Comparison of ENCODE assay signal across 10 cellular contexts in genomic region chr5:81755320-81755719, GRCh38. TPM values are rescaled to one million over a fixed set of nuclear protein-coding genes. Genes with fewer than 3 reads are reported as not detected.
DNase-seq lines count a peak whose midpoint lies in the region; ATAC-seq and TF ChIP-seq lines count a peak whose summit lies in the region.
"Had no signal": no experiment of that assay in that cellular context is flagged by ENCODE, and none has a peak within 500 bp of the region (broad histone marks: within the 10 kb centered on the region; RNA-seq: fewer than 3 reads in every experiment).

No MANE protein-coding gene starts in this region.

- no peak overlapping the region for H3K4me3 ChIP-seq in SJCRH30
- H3K4me3 ChIP-seq in retinal pigment epithelial cell (ENCODE audit: low read length) = no peak overlapping the region
- H3K4me3 ChIP-seq: GM12878 had no signal

- DNase-seq in GM03348 (ENCODE audit: low spot score) = peak; percentile 84
- DNase-seq in SJCRH30 = peak; percentile 53 to 58
- DNase-seq in foreskin keratinocyte = peak; percentile 81 to 91
- peak; percentile 69 for DNase-seq in retinal pigment epithelial cell (ENCODE audit: low read depth)
- DNase-seq in GM20000 (ENCODE audit: low spot score) = no peak
- DNase-seq in NCI-H2171 treated with DMSO at 0.1 percent for 48 hours (lab: John Stamatoyannopoulos, UW) = no peak
- DNase-seq: T-helper 9 cell had no signal

- H3K4me1 ChIP-seq in SJCRH30 (peaks cover 11% of the 10 kb centered on the region), foreskin keratinocyte (peaks cover 19% of the 10 kb centered on the region)

- ATAC-seq in foreskin keratinocyte (peak; percentile 56), GM19467 (IDR thresholded peaks at IDR 0.05; ENCODE audit: unreplicated experiment) (no peak), GM21576 (IDR thresholded peaks at IDR 0.05; ENCODE audit: unreplicated experiment) (no peak)
- ATAC-seq: GM12878 had no signal

- H3K36me3 ChIP-seq in SJCRH30 = no peaks in the 10 kb centered on the region

- TF ChIP-seq CTCF in foreskin keratinocyte (conservative IDR thresholded peaks at IDR 0.05) (no peak), retinal pigment epithelial cell (conservative IDR thresholded peaks at IDR 0.05; ENCODE audit: low read depth, low read length) (no peak), GM20000 (IDR thresholded peaks at IDR 0.05; ENCODE audit: extremely low read depth, missing control alignments) (no peak)

- no peaks in the 10 kb centered on the region for H3K9me3 ChIP-seq in SJCRH30 (replicated peaks)

- H3K27me3 ChIP-seq in SJCRH30 (no peaks in the 10 kb centered on the region), foreskin keratinocyte (no peaks in the 10 kb centered on the region)

- H3K27ac ChIP-seq in SJCRH30 (no peak overlapping the region), foreskin keratinocyte (no peak overlapping the region)

RNA-seq across cellular contexts. Expression of gene SSBP2, which starts 4.4 kb away (rescaled TPM):
- total RNA-seq in SJCRH30 (2014; rRNA removed; shearing (Covaris generic)) = 28.9 and 30.0 TPM in 2 replicates
- total RNA-seq in foreskin keratinocyte = 7.2 and 8.0 TPM in 2 replicates
- polyA plus RNA-seq in foreskin keratinocyte = 6.3 and 6.5 TPM in 2 replicates

Comparison
In these comparisons a context has a peak if more than half of its experiments do, and no peak if none do; other contexts are left out.
1. DNase-seq: peak in GM03348 (single experiment), SJCRH30 (2 of 2), foreskin keratinocyte (2 of 2) and retinal pigment epithelial cell (single experiment); none in GM20000 (single experiment) and NCI-H2171 treated with DMSO at 0.1 percent for 48 hours (single experiment).